ENCODE assay signal across 8 cellular contexts in genomic region chr22:49971232-49972162, GRCh38. TPM values are rescaled to one million over a fixed set of nuclear protein-coding genes. Genes with fewer than 3 reads are reported as not detected.
A peak's percentile ranks its signal among the peaks of the same experiment; 100 is the strongest.
DNase-seq lines count a peak whose midpoint lies in the region; ATAC-seq lines count a peak whose summit lies in the region.

No MANE protein-coding gene starts in this region.

- DNase-seq in 8988T (peak; percentile 21), T-helper 1 cell (peak in 4 of 5 donors; percentile 1 to 44 (median 14)), left colon (peak; percentile 88 to 89), SHP77 treated with DMSO at 0.1 percent for 48 hours (lab: John Stamatoyannopoulos, UW) (no peak)
- DNase-seq in central memory CD8-positive, alpha-beta T cell (ENCODE audit: low spot score in 2 of 2) = no peak
- peak; percentile 54 to 72 for DNase-seq in stimulated activated CD4-positive, alpha-beta T cell treated with anti-CD3 and anti-CD28 coated beads, Interleukin-2, amount 100 ng/mL, for 48 hours

- H3K27ac Mint-ChIP-seq in central memory CD8-positive, alpha-beta T cell (ENCODE audit: low read depth) = peak overlapping the region; percentile 88

- H3K4me3 Mint-ChIP-seq in central memory CD8-positive, alpha-beta T cell = peak overlapping the region; percentile 69

- no peaks in the 10 kb centered on the region for H3K27me3 Mint-ChIP-seq in central memory CD8-positive, alpha-beta T cell

- ATAC-seq in GM18867 (IDR thresholded peaks at IDR 0.05; ENCODE audit: unreplicated experiment) (peak; percentile 31), HG03097 (IDR thresholded peaks at IDR 0.05; ENCODE audit: low FRiP score, unreplicated experiment) (peak; percentile 12), left colon (peak; percentile 76)
- ATAC-seq in central memory CD8-positive, alpha-beta T cell (replicated peaks; ENCODE audit: extremely low read depth, poor library complexity, severe bottlenecking) = peak; percentile 63

- peaks cover 32% of the 10 kb centered on the region for H3K36me3 Mint-ChIP-seq in central memory CD8-positive, alpha-beta T cell (ENCODE audit: insufficient read depth)

- H3K4me1 Mint-ChIP-seq in central memory CD8-positive, alpha-beta T cell = peaks cover 27% of the 10 kb centered on the region

- intact Hi-C loops in left colon (cut with DNase I, micrococcal nuclease) = no loop called here

- H3K9me3 Mint-ChIP-seq in central memory CD8-positive, alpha-beta T cell = no peaks in the 10 kb centered on the region

RNA-seq across cellular contexts. Expression of gene PIM3, which starts 10.9 kb away (rescaled TPM):
- total RNA-seq in left colon = 100 to 1,000 TPM in 1 of 2 donors, 10 to 100 TPM in 1; 45.6 to 201 TPM

RNA-seq across cellular contexts. Expression of gene IL17REL, which starts 41.1 kb away (rescaled TPM):
- total RNA-seq in left colon = under 1 TPM; 0.17 to 0.31 TPM

RNA-seq across cellular contexts. Expression of gene CRELD2, which starts 53.1 kb away (rescaled TPM):
- 10 to 100 TPM; 36.7 to 53.8 TPM for total RNA-seq in left colon

RNA-seq across cellular contexts. Expression of gene ALG12, which starts 53.3 kb away (rescaled TPM):
- total RNA-seq in left colon = 10 to 100 TPM; 22.8 to 27.9 TPM

Comparison
In these comparisons a context has a peak if more than half of its experiments do, and no peak if none do; other contexts are left out.
1. DNase-seq: peak in 8988T (single experiment), T-helper 1 cell (4 of 5), left colon (2 of 2) and stimulated activated CD4-positive, alpha-beta T cell treated with anti-CD3 and anti-CD28 coated beads, Interleukin-2, amount 100 ng/mL, for 48 hours (2 of 2); none in central memory CD8-positive, alpha-beta T cell (0 of 2) and SHP77 treated with DMSO at 0.1 percent for 48 hours (single experiment).
2. ATAC-seq: peak in every context shown above with its lines; median percentile 76 in left colon; 63 in central memory CD8-positive, alpha-beta T cell; 31 in GM18867; 12 in HG03097.